Comparison of ENCODE assay signal across 8 cellular contexts in genomic region chr20:38873050-38873581, GRCh38. TPM values are rescaled to one million over a fixed set of nuclear protein-coding genes. Genes with fewer than 3 reads are reported as not detected.
DNase-seq lines count a peak whose midpoint lies in the region; ATAC-seq and TF ChIP-seq lines count a peak whose summit lies in the region.

No MANE protein-coding gene starts in this region.

- H3K27me3 ChIP-seq in layer of hippocampus (ENCODE audit: control insufficient read depth, insufficient read depth, low read length) (no peaks in the 10 kb centered on the region), upper lobe of right lung (no peaks in the 10 kb centered on the region)

- DNase-seq in activated CD4-positive, alpha-beta T cell treated with anti-CD3 and anti-CD28 coated beads, Interleukin-2, amount 50 U/mL, for 24 hours (ENCODE audit: low read depth in 1 of 2, low spot score in 1 of 2), result peak; percentile 56 to 88
- DNase-seq in upper lobe of right lung, result no peak
- DNase-seq in coronary artery (ENCODE audit: low spot score), result no peak
- DNase-seq in NCI-H1105 treated with DMSO at 0.1 percent for 48 hours (lab: John Stamatoyannopoulos, UW), result no peak
- no peak for DNase-seq in DMS 273 treated with DMSO at 0.1 percent for 48 hours (lab: John Stamatoyannopoulos, UW)

- no peaks in the 10 kb centered on the region for H3K36me3 ChIP-seq in upper lobe of right lung

- no peak overlapping the region for H3K4me3 ChIP-seq in upper lobe of right lung
- no peak overlapping the region for H3K4me3 ChIP-seq in coronary artery

- intact Hi-C loops in upper lobe of right lung (cut with DNase I), result no loop called here

- H3K4me1 ChIP-seq in upper lobe of right lung, result peaks cover 40% of the 10 kb centered on the region

- TF ChIP-seq CTCF in upper lobe of right lung (IDR thresholded peaks at IDR 0.05) (no peak), coronary artery (IDR thresholded peaks at IDR 0.05) (no peak)

- H3K9me3 ChIP-seq in upper lobe of right lung, result no peaks in the 10 kb centered on the region

- H3K27ac ChIP-seq in layer of hippocampus (ENCODE audit: low read depth, low read length) (peak overlapping the region; percentile 3), upper lobe of right lung (peak overlapping the region; percentile 71), coronary artery (peak overlapping the region in 1 of 2 donors; percentile 11)

- ATAC-seq in GM18868 (IDR thresholded peaks at IDR 0.05; ENCODE audit: unreplicated experiment) (peak; percentile 60), HG03066 (IDR thresholded peaks at IDR 0.05; ENCODE audit: low read depth, unreplicated experiment) (peak; percentile 53), upper lobe of right lung (peak; percentile 53)

RNA-seq across cellular contexts. Expression of gene FAM83D, which starts 53.1 kb away (rescaled TPM):
- total RNA-seq in upper lobe of right lung, result 2.0 TPM

Comparison
In these comparisons a context has a peak if more than half of its experiments do, and no peak if none do; other contexts are left out.
1. DNase-seq: peak in activated CD4-positive, alpha-beta T cell treated with anti-CD3 and anti-CD28 coated beads, Interleukin-2, amount 50 U/mL, for 24 hours (2 of 2); none in upper lobe of right lung (single experiment), coronary artery (single experiment), NCI-H1105 treated with DMSO at 0.1 percent for 48 hours (single experiment) and DMS 273 treated with DMSO at 0.1 percent for 48 hours (single experiment).
2. Peak in every context shown above with its lines, with median percentiles within 50 percentile points of each other: ATAC-seq.